13 cellular contexts compared by ENCODE assay signal in the genomic region with DNA sequence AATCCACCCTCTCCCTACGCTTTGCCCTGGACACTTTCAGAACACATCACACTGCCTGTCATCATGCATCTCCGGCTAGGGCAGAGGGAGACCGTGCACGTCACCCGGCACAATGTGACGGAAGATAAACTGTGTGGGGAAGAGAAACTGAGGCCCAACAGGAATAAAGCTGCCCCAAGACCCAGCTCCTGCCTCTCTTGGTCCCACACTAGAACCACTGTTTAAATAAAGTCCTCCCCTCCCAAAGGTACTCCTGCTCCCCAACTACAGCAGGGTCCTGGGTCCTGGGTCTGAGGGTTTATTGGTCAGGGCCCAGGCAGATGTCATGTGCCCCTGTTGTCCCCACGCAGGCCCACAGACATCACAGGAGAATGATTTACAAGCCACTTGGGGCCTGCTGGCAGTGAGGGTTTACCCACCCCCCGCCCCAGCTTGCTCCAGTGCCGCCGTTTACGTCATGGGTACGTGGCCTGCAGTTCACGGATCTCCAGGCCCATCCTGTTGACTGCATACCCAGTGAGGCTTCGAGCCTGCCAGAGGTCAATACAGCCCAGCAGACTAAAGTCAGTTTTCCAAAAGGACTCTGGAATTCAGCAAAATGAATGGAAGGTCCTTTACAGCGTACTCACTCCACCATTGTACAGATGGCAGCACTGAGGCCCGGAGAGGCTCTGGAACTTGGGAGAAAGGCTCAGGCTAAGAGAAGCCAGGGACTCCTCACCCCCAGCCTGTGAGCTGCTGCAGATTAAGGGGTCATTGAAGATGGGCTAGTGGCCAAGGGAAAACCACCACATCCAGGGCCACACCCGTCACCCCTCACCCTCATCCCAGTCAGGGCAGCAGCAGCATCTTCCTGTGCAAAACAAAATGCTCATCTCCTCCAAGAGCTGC. TPM values are rescaled to one million over a fixed set of nuclear protein-coding genes. Genes with fewer than 3 reads are reported as not detected.
DNase-seq lines count a peak whose midpoint lies in the region; ATAC-seq and TF ChIP-seq lines count a peak whose summit lies in the region.
"Had no signal": no experiment of that assay in that cellular context is flagged by ENCODE, and none has a peak within 500 bp of the region (broad histone marks: within the 10 kb centered on the region; RNA-seq: fewer than 3 reads in every experiment).

No MANE protein-coding gene starts in this region.

- H3K27me3 Mint-ChIP-seq in glutamatergic neuron (ENCODE audit: unreplicated experiment) = peaks cover 3% of the 10 kb centered on the region

- DNase-seq in activated naive CD4-positive, alpha-beta T cell treated with Interleukin-2 at 50 U/mL for 16 hours = peak; percentile 1
- DNase-seq in activated naive CD4-positive, alpha-beta T cell treated with anti-CD3 and anti-CD28 coated beads, Interleukin-2, amount 50 U/mL, for 72 hours (ENCODE audit: low spot score in 2 of 2) = no peak
- peak; percentile 6 for DNase-seq in glutamatergic neuron
- DNase-seq in spleen = peak; percentile 42
- no peak for DNase-seq in SW 1271 (lab: John Stamatoyannopoulos, UW)
- no peak for DNase-seq in brain microvascular endothelial cell
- DNase-seq: COR-L47, NCI-H1417, NCI-H226 had no signal

- H3K27me3 ChIP-seq in spleen (replicated peaks in 1 of 7) (no peaks in the 10 kb centered on the region), brain microvascular endothelial cell (replicated peaks) (no peaks in the 10 kb centered on the region)
- H3K27me3 ChIP-seq: dorsolateral prefrontal cortex had no signal

- in situ Hi-C loops in brain microvascular endothelial cell (cut with HindIII; ENCODE audit: low pct_ligation_motif_present, low sequenced_read_pairs) = no loop called here

- H3K9me3 ChIP-seq in spleen = no peaks in the 10 kb centered on the region
- H3K9me3 ChIP-seq: thoracic aorta had no signal

- H3K36me3 ChIP-seq in spleen (peaks cover 0 to 36% (median 8%) of the 10 kb centered on the region in 6 donors), brain microvascular endothelial cell (replicated peaks) (no peaks in the 10 kb centered on the region)
- H3K36me3 ChIP-seq: thoracic aorta had no signal

- TF ChIP-seq CTCF in glutamatergic neuron (IDR thresholded peaks at IDR 0.05; ENCODE audit: partially characterized antibody, unreplicated experiment) (no peak), spleen (IDR thresholded peaks at IDR 0.05 in 8 of 11, conservative IDR thresholded peaks at IDR 0.05 in 3 of 11) (no peak), brain microvascular endothelial cell (IDR thresholded peaks at IDR 0.05; ENCODE audit: low read depth, low read length, missing control alignments) (no peak)

- peaks cover 10% of the 10 kb centered on the region for H3K4me1 Mint-ChIP-seq in glutamatergic neuron (ENCODE audit: low read depth, unreplicated experiment)

- TF ChIP-seq POLR2A in spleen (IDR thresholded peaks at IDR 0.05) = no peak

- H3K36me3 Mint-ChIP-seq in activated naive CD4-positive, alpha-beta T cell treated with anti-CD3 and anti-CD28 coated beads, Interleukin-2, amount 50 U/mL, for 72 hours = no peaks in the 10 kb centered on the region
- H3K36me3 Mint-ChIP-seq in glutamatergic neuron (ENCODE audit: unreplicated experiment) = no peaks in the 10 kb centered on the region

- no peak for ATAC-seq in activated naive CD4-positive, alpha-beta T cell treated with anti-CD3 and anti-CD28 coated beads, Interleukin-2, amount 50 U/mL, for 72 hours
- ATAC-seq: activated CD4-positive, CD25-positive, alpha-beta regulatory T cell treated with anti-CD3 and anti-CD28 coated beads, Interleukin-2, amount 50 U/mL, for 24 hours had no signal

- intact Hi-C loops in spleen (cut with DNase I; ENCODE audit: low total_unique reads) = no loop called here

- H3K27ac Mint-ChIP-seq in activated naive CD4-positive, alpha-beta T cell treated with anti-CD3 and anti-CD28 coated beads, Interleukin-2, amount 50 U/mL, for 72 hours = no peak overlapping the region
- H3K27ac Mint-ChIP-seq in glutamatergic neuron (ENCODE audit: unreplicated experiment) = no peak overlapping the region
- H3K27ac Mint-ChIP-seq: progenitor cell of endocrine pancreas had no signal

- no peak overlapping the region for H3K4me3 Mint-ChIP-seq in glutamatergic neuron (ENCODE audit: unreplicated experiment)

- H3K27ac ChIP-seq in spleen (peak overlapping the region in 1 of 8 donors; percentile 14), brain microvascular endothelial cell (no peak overlapping the region)
- H3K27ac ChIP-seq: thoracic aorta had no signal

- peaks cover 0 to 4% (median 0%) of the 10 kb centered on the region in 6 donors for H3K4me1 ChIP-seq in spleen

- no peaks in the 10 kb centered on the region for H3K9me3 Mint-ChIP-seq in activated naive CD4-positive, alpha-beta T cell treated with anti-CD3 and anti-CD28 coated beads, Interleukin-2, amount 50 U/mL, for 72 hours
- H3K9me3 Mint-ChIP-seq in glutamatergic neuron (ENCODE audit: unreplicated experiment) = peaks cover 5% of the 10 kb centered on the region

- H3K4me3 ChIP-seq in spleen (no peak overlapping the region), brain microvascular endothelial cell (ENCODE audit: low read depth, low read length) (no peak overlapping the region)
- H3K4me3 ChIP-seq: dorsolateral prefrontal cortex, thoracic aorta had no signal

- WGBS in spleen, 5 donors = 79 to 94% (median 81%) methylated on average over 11 to 17 of the region's 17 CpGs

RNA-seq across cellular contexts. Expression of a gene that starts 23.2 kb away (rescaled TPM):
- 1 to 10 TPM; 2.0 to 8.1 TPM for total RNA-seq in activated naive CD4-positive, alpha-beta T cell treated with anti-CD3 and anti-CD28 coated beads, Interleukin-2, amount 50 U/mL, for 72 hours
- total RNA-seq in glutamatergic neuron (ENCODE audit: unreplicated experiment) (0.51 TPM), spleen (10 to 100 TPM; 16.3 to 45.7 (median 29.8) TPM)
- polyA plus RNA-seq in spleen = 10 to 100 TPM in 2 of 3 donors, 1 to 10 TPM in 1; 7.9 to 61.2 (median 34.9) TPM

RNA-seq across cellular contexts. Expression of a gene that starts 30.9 kb away (rescaled TPM):
- total RNA-seq in activated naive CD4-positive, alpha-beta T cell treated with anti-CD3 and anti-CD28 coated beads, Interleukin-2, amount 50 U/mL, for 72 hours = 1 to 10 TPM in 1 of 2 donors, under 1 TPM in 1; 0.84 to 1.0 TPM
- total RNA-seq in glutamatergic neuron (ENCODE audit: unreplicated experiment) (not detected), spleen (1 to 10 TPM in 2 of 7 donors, under 1 TPM in 3, not detected in 2; 0.23 to 1.6 (median 0.74) TPM)
- under 1 TPM; 0.48 to 0.77 (median 0.61) TPM for polyA plus RNA-seq in spleen
- total RNA-seq: thoracic aorta had no signal

RNA-seq across cellular contexts. Expression of a gene that starts 47.4 kb away (rescaled TPM):
- not detected for total RNA-seq in activated naive CD4-positive, alpha-beta T cell treated with anti-CD3 and anti-CD28 coated beads, Interleukin-2, amount 50 U/mL, for 72 hours
- total RNA-seq in glutamatergic neuron (ENCODE audit: unreplicated experiment) (not detected), spleen (under 1 TPM in 2 of 7 donors, not detected in 5; 0.14 to 0.34 TPM)
- not detected for polyA plus RNA-seq in spleen

RNA-seq across cellular contexts. Expression of a gene that starts 57.9 kb away (rescaled TPM):
- not detected for total RNA-seq in activated naive CD4-positive, alpha-beta T cell treated with anti-CD3 and anti-CD28 coated beads, Interleukin-2, amount 50 U/mL, for 72 hours
- not detected for total RNA-seq in glutamatergic neuron (ENCODE audit: unreplicated experiment)
- total RNA-seq in spleen = not detected
- polyA plus RNA-seq in spleen = under 1 TPM in 1 of 3 donors, not detected in 2; 0.13 TPM
- total RNA-seq: progenitor cell of endocrine pancreas, thoracic aorta had no signal

Comparison
In these comparisons a context has a peak if more than half of its experiments do, and no peak if none do; other contexts are left out.
1. DNase-seq: peak in activated naive CD4-positive, alpha-beta T cell treated with Interleukin-2 at 50 U/mL for 16 hours (single experiment), glutamatergic neuron (single experiment) and spleen (single experiment); none in activated naive CD4-positive, alpha-beta T cell treated with anti-CD3 and anti-CD28 coated beads, Interleukin-2, amount 50 U/mL, for 72 hours (0 of 2), SW 1271 (0 of 2) and brain microvascular endothelial cell (single experiment).